Comparison of ENCODE assay signal across 11 cellular contexts in the genomic region with DNA sequence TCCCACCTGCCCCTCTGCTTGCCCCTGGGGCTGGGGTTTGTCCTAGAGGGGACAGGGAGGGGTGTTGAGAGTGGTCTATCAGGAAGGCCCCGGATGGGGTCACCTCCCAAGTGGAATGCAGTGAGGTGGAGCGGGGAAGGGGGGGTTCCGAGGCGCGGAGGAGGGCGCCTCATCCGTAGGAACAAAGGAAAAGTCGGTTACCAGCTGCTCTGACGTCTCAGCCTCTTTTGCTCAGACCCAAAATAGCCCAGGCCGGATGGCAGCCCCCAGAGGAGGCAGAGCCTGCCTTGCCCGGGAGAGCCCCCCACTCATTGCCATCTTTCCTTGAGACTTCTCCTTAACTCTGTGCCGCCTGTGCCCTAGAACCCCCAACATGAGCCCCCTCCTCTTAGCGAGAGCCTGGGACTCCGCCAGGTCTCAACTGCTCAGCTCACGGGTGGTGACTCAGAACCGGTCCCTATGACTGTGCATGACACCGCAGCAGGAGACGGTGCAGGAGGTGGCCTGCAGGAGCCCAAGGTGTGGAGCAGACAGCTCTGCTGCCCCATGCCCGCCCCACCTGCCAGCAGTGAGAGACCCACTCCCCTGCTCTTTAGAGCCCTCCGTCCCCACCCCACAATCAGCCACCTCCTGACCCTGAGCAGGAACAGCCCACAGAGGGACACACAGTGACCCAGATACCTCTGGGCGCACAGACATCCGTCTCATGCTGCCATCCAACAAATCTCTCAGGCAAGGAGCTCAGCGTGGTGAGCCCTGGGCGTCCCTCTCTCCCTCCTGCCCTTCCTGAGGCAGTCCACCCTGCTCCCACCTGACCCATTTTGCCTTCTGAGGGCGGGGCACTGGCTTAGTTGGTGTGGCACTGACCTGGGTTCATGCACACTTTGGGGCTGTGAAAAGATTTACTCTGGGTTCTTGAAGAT. TPM values are rescaled to one million over a fixed set of nuclear protein-coding genes. Genes with fewer than 3 reads are reported as not detected.
A peak's percentile ranks its signal among the peaks of the same experiment; 100 is the strongest.
DNase-seq lines count a peak whose midpoint lies in the region; ATAC-seq and TF ChIP-seq lines count a peak whose summit lies in the region.
"Had no signal": no experiment of that assay in that cellular context is flagged by ENCODE, and none has a peak within 500 bp of the region (broad histone marks: within the 10 kb centered on the region; RNA-seq: fewer than 3 reads in every experiment).

No MANE protein-coding gene starts in this region.

- no peaks in the 10 kb centered on the region for H3K9me2 ChIP-seq in GM23248 (ENCODE audit: insufficient read depth)

- peaks cover 5% of the 10 kb centered on the region for H4K20me1 ChIP-seq in GM23248 (ENCODE audit: insufficient read depth)

- intact Hi-C loops in left lung (cut with DNase I) = no loop called here

- H3K4me1 ChIP-seq in GM23248 (ENCODE audit: insufficient read depth) (no peaks in the 10 kb centered on the region), left lung (peaks cover 2 to 9% of the 10 kb centered on the region in 2 donors)
- H3K4me1 ChIP-seq: SJCRH30 had no signal

- WGBS in GM23248 (ENCODE audit: low coverage in 1 of 2, low lambda C conversion rate in 2 of 2, missing lambda C conversion rate in 2 of 2), 2 experiments = 84 to 88% methylated on average over 21 to 25 of the region's 25 CpGs

- H3K36me3 ChIP-seq in GM23248 (ENCODE audit: low read depth) = peaks cover 8% of the 10 kb centered on the region; the same call in 1 of the 2 replicates
- H3K36me3 ChIP-seq in left lung = peaks cover 0 to 19% of the 10 kb centered on the region in 2 donors
- H3K36me3 ChIP-seq: ovary had no signal

- no peak for TF ChIP-seq CTCF in left lung (IDR thresholded peaks at IDR 0.05)

- DNase-seq in ACHN = peak; percentile 39
- peak; percentile 49 for DNase-seq in GM23248
- DNase-seq in activated T-cell treated with anti-CD3 and anti-CD28 coated beads for 48 hours (ENCODE audit: low read depth) = peak; percentile 45
- DNase-seq in memory B cell (ENCODE audit: low spot score in 2 of 2) = no peak
- no peak for DNase-seq in AG08396 (ENCODE audit: low spot score)
- DNase-seq in left lung = no peak
- DNase-seq: SJCRH30 had no signal

- H3K27ac Mint-ChIP-seq in memory B cell = no peak overlapping the region

- H3F3A ChIP-seq in GM23248 (ENCODE audit: insufficient read depth) = no peaks in the 10 kb centered on the region

- peaks cover 49% of the 10 kb centered on the region for H3K79me2 ChIP-seq in GM23248 (ENCODE audit: insufficient read depth)

- H3K27me3 ChIP-seq in GM23248 (replicated peaks; ENCODE audit: insufficient read depth) = no peaks in the 10 kb centered on the region
- H3K27me3 ChIP-seq in left lung = peaks cover 0 to 46% of the 10 kb centered on the region in 2 donors
- H3K27me3 ChIP-seq: heart right ventricle, ovary, SJCRH30 had no signal

- H3K4me1 Mint-ChIP-seq in memory B cell = peaks cover 17% of the 10 kb centered on the region

- peak overlapping the region; percentile 41 for H3K4me3 Mint-ChIP-seq in memory B cell

- H3K9me3 ChIP-seq in GM23248 (ENCODE audit: low read depth) (no peaks in the 10 kb centered on the region), left lung (no peaks in the 10 kb centered on the region)
- H3K9me3 ChIP-seq: heart right ventricle, ovary, SJCRH30 had no signal

- H3K4me3 ChIP-seq in GM23248 = no peak overlapping the region
- H3K4me3 ChIP-seq in left lung = no peak overlapping the region
- H3K4me3 ChIP-seq: heart right ventricle, ovary, SJCRH30 had no signal

- H3K27me3 Mint-ChIP-seq in memory B cell = peaks cover 1% of the 10 kb centered on the region

- H2AFZ ChIP-seq in GM23248 = no peak overlapping the region

- H3K27ac ChIP-seq in GM23248 (no peak overlapping the region), left lung (no peak overlapping the region)
- H3K27ac ChIP-seq: heart right ventricle, ovary, SJCRH30 had no signal

- ATAC-seq in memory B cell (ENCODE audit: low read depth) (no peak), HG02938 (IDR thresholded peaks at IDR 0.05; ENCODE audit: unreplicated experiment) (no peak), left lung (no peak), HG03159 (IDR thresholded peaks at IDR 0.05; ENCODE audit: unreplicated experiment) (no peak)
- ATAC-seq: heart right ventricle had no signal

- H3K36me3 Mint-ChIP-seq in memory B cell = no peaks in the 10 kb centered on the region

- no peaks in the 10 kb centered on the region for H3K9me3 Mint-ChIP-seq in memory B cell

- H3K9ac ChIP-seq in GM23248 = no peak overlapping the region

- H3K4me2 ChIP-seq in GM23248 (ENCODE audit: unreplicated experiment) = no peak overlapping the region

- in situ Hi-C loops in ACHN (cut with HindIII; ENCODE audit: low pct_ligation_motif_present, low pct_unique_long_range_greater_than_20kb, low sequenced_read_pairs) = no loop called here
- in situ Hi-C loops in GM23248 (cut with MboI) = no loop called here

RNA-seq across cellular contexts. Expression of a gene that starts 13.1 kb away (rescaled TPM):
- 10.9 and 20.6 TPM in 2 replicates for total RNA-seq in GM23248 (2014; rRNA removed; shearing (Covaris generic))
- 10.1 and 12.0 TPM in 2 replicates for polyA plus RNA-seq in GM23248 (2016; fragmentation: Nextera tagmentation; extraction: Ambion mirVana)
- 1 to 10 TPM; 5.4 to 6.9 TPM for total RNA-seq in left lung

RNA-seq across cellular contexts. Expression of a gene that starts 23.0 kb away (rescaled TPM):
- 36.2 and 48.2 TPM in 2 replicates for total RNA-seq in GM23248 (2014; rRNA removed; shearing (Covaris generic))
- polyA plus RNA-seq in GM23248 (2016; fragmentation: Nextera tagmentation; extraction: Ambion mirVana) = 95.1 and 98.5 TPM in 2 replicates
- 10 to 100 TPM; 44.6 to 66.3 TPM for total RNA-seq in left lung

RNA-seq across cellular contexts. Expression of a gene that starts 23.1 kb away (rescaled TPM):
- total RNA-seq in GM23248 (2014; rRNA removed; shearing (Covaris generic)) = 5.2 and 5.7 TPM in 2 replicates
- polyA plus RNA-seq in GM23248 (2016; fragmentation: Nextera tagmentation; extraction: Ambion mirVana) = 12.7 and 14.3 TPM in 2 replicates
- total RNA-seq in left lung = 10 to 100 TPM; 10.3 to 10.4 TPM

RNA-seq across cellular contexts. Expression of a gene that starts 32.2 kb away (rescaled TPM):
- 8.9 and 20.8 TPM in 2 replicates for total RNA-seq in GM23248 (2014; rRNA removed; shearing (Covaris generic))
- polyA plus RNA-seq in GM23248 (2016; fragmentation: Nextera tagmentation; extraction: Ambion mirVana) = 17.6 and 18.1 TPM in 2 replicates
- total RNA-seq in left lung = 10 to 100 TPM; 35.6 to 36.3 TPM

RNA-seq across cellular contexts. Expression of a gene that starts 38.8 kb away (rescaled TPM):
- total RNA-seq in GM23248 (2014; rRNA removed; shearing (Covaris generic)) = 3.5 and 5.9 TPM in 2 replicates
- polyA plus RNA-seq in GM23248 (2016; fragmentation: Nextera tagmentation; extraction: Ambion mirVana) = 1.2 and 1.3 TPM in 2 replicates
- 1 to 10 TPM in 1 of 2 donors, under 1 TPM in 1; 0.89 to 2.0 TPM for total RNA-seq in left lung

Comparison
In these comparisons a context has a peak if more than half of its experiments do, and no peak if none do; other contexts are left out.
1. DNase-seq: peak in ACHN (single experiment), GM23248 (single experiment) and activated T-cell treated with anti-CD3 and anti-CD28 coated beads for 48 hours (single experiment); none in memory B cell (0 of 2), AG08396 (single experiment) and left lung (0 of 2).